In genomic region chr4:112895785-112896184, GRCh38 we compare ENCODE assay signal across 11 cellular contexts.
DNase-seq lines count a peak whose midpoint lies in the region; ATAC-seq and TF ChIP-seq lines count a peak whose summit lies in the region.
"Had no signal": no experiment of that assay in that cellular context is flagged by ENCODE, and none has a peak within 500 bp of the region (broad histone marks: within the 10 kb centered on the region; RNA-seq: fewer than 3 reads in every experiment).

No MANE protein-coding gene starts in this region.

- no peak overlapping the region for H3K4me3 ChIP-seq in epithelial cell of proximal tubule (ENCODE audit: low read depth, low read length)
- no peak overlapping the region for H3K4me3 ChIP-seq in osteoblast (ENCODE audit: insufficient read depth, low read length)
- H3K4me3 ChIP-seq: SJSA1 had no signal

- H3K27me3 ChIP-seq in osteoblast (ENCODE audit: insufficient read depth, low read length) = no peaks in the 10 kb centered on the region
- H3K27me3 ChIP-seq: SJSA1 had no signal

- DNase-seq in epithelial cell of proximal tubule (ENCODE audit: low read depth) = peak; percentile 38
- no peak for DNase-seq in osteoblast (ENCODE audit: insufficient read length, low spot score, missing footprints)
- DNase-seq in activated T-cell treated with anti-CD3 and anti-CD28 coated beads for 4 hours = no peak
- no peak for DNase-seq in RPMI8226
- DNase-seq in NCI-H1436 treated with DMSO at 0.1 percent for 48 hours (lab: John Stamatoyannopoulos, UW) = no peak
- DNase-seq: activated naive CD4-positive, alpha-beta T cell treated with anti-CD3 and anti-CD28 coated beads, Interleukin-2, amount 50 U/mL, for 16 hours; immature natural killer cell had no signal

- H3K79me2 ChIP-seq in osteoblast (ENCODE audit: insufficient read depth, low read length) = no peaks in the 10 kb centered on the region

- no peak overlapping the region for H3K4me2 ChIP-seq in osteoblast (ENCODE audit: insufficient read depth, low read length)

- TF ChIP-seq CTCF in epithelial cell of proximal tubule (conservative IDR thresholded peaks at IDR 0.05; ENCODE audit: low read depth, low read length) (no peak), osteoblast (IDR thresholded peaks at IDR 0.05; ENCODE audit: extremely low read depth, low read depth, low read length) (no peak)

- no peaks in the 10 kb centered on the region for H3K36me3 ChIP-seq in osteoblast (ENCODE audit: insufficient read depth, low read length)
- H3K36me3 ChIP-seq: SJSA1 had no signal

- peak overlapping the region; percentile 19 for H2AFZ ChIP-seq in osteoblast (ENCODE audit: low read length)

- H4K20me1 ChIP-seq in osteoblast (ENCODE audit: insufficient read depth, low read length) = no peaks in the 10 kb centered on the region

- ATAC-seq in GM18868 (IDR thresholded peaks at IDR 0.05; ENCODE audit: unreplicated experiment) (peak; percentile 81), HG03196 (IDR thresholded peaks at IDR 0.05; ENCODE audit: unreplicated experiment) (peak; percentile 49), HG03045 (IDR thresholded peaks at IDR 0.05; ENCODE audit: unreplicated experiment) (no peak)

- no peak overlapping the region for H3K27ac ChIP-seq in osteoblast (ENCODE audit: low read depth, low read length)
- H3K27ac ChIP-seq: SJSA1 had no signal

- peaks cover 3% of the 10 kb centered on the region for H3K4me1 ChIP-seq in osteoblast (ENCODE audit: insufficient read depth, low read length)
- H3K4me1 ChIP-seq: SJSA1 had no signal

- no peaks in the 10 kb centered on the region for H3K9me3 ChIP-seq in osteoblast (ENCODE audit: low read depth, low read length)
- H3K9me3 ChIP-seq: SJSA1 had no signal
